Comparison of ENCODE assay signal across 34 cellular contexts in genomic region chr12:88127855-88128254, GRCh38.
"Had no signal": no experiment of that assay in that cellular context is flagged by ENCODE, and none has a peak within 500 bp of the region (broad histone marks: within the 10 kb centered on the region; RNA-seq: fewer than 3 reads in every experiment).

No MANE protein-coding gene starts in this region.

- DNase-seq: Karpas-422, Kasumi-1, MG63, MM.1S, MV-4-11, NCI-H1048, NCI-H1092, NCI-H1092 treated with DMSO at 0.1 percent for 48 hours, NCI-H1105, NCI-H1105 treated with DMSO at 0.1 percent for 48 hours, NCI-H1417, NCI-H1417 treated with DMSO at 0.1 percent for 48 hours, NCI-H1436, NCI-H1436 treated with DMSO at 0.1 percent for 48 hours, NCI-H146, NCI-H1694, NCI-H1694 treated with DMSO at 0.1 percent for 48 hours, NCI-H187, NCI-H187 treated with DMSO at 0.1 percent for 48 hours, NCI-H1930, NCI-H2029, NCI-H2029 treated with DMSO at 0.1 percent for 48 hours, NCI-H2081, NCI-H2081 treated with DMSO at 0.1 percent for 48 hours, NCI-H2107, NCI-H2171, NCI-H2171 treated with DMSO at 0.1 percent for 48 hours, NCI-H2227 treated with DMSO at 0.1 percent for 48 hours, NCI-H226, NCI-H345, NCI-H446, NCI-H446 treated with DMSO at 0.1 percent for 48 hours, NCI-H510A, NCI-H510A treated with DMSO at 0.1 percent for 48 hours had no signal

- H3K27me3 ChIP-seq: MG63 had no signal

- H3K9me3 ChIP-seq: MG63 had no signal

- H3K4me3 ChIP-seq: MG63 had no signal
